ENCODE assay signal across 23 cellular contexts in the genomic region with DNA sequence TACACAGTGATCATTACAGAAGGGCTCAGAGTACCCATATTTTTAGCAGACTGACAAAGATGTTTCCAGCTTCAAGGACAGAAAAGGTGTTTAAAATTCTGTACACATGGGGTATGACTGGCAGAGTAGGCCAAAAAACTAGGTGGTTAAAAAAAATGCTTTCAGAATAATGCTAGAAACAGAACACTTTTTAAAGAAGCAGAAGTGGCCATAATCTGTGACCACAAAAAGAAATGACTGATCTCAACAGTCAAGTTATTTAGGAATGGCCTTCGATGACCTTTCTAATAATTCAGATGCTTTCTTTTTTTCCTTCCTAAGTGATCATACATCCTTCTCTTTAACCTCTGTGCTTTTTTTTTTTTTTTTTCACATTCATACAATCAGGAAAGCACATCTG. TPM values are rescaled to one million over a fixed set of nuclear protein-coding genes. Genes with fewer than 3 reads are reported as not detected.
DNase-seq lines count a peak whose midpoint lies in the region; ATAC-seq lines count a peak whose summit lies in the region.
"Had no signal": no experiment of that assay in that cellular context is flagged by ENCODE, and none has a peak within 500 bp of the region (broad histone marks: within the 10 kb centered on the region; RNA-seq: fewer than 3 reads in every experiment).

No MANE protein-coding gene starts in this region.

- ATAC-seq in GM19351 (IDR thresholded peaks at IDR 0.05; ENCODE audit: unreplicated experiment) = peak; percentile 80
- ATAC-seq in HG02973 (IDR thresholded peaks at IDR 0.05; ENCODE audit: unreplicated experiment) = peak; percentile 69
- ATAC-seq: naive thymus-derived CD8-positive, alpha-beta T cell had no signal

- H3K4me3 Mint-ChIP-seq in activated CD4-positive, alpha-beta T cell treated with anti-CD3 and anti-CD28 coated beads, Interleukin-2, amount 10 ng/mL, durations not matched to agents 24 days and 14 days = no peak overlapping the region
- H3K4me3 Mint-ChIP-seq: activated T-cell treated with anti-CD3 and anti-CD28 coated beads, Interleukin-2, amount 50 U/mL, for 24 hours; naive thymus-derived CD8-positive, alpha-beta T cell; T-helper 2 cell treated with Interferon-gamma antibody and Interleukin-4, amounts not matched to agents 5 μg/mL and 100 μg/mL, for 36 hours had no signal

- H3K36me3 Mint-ChIP-seq in activated CD4-positive, alpha-beta T cell treated with anti-CD3 and anti-CD28 coated beads, Interleukin-2, amount 10 ng/mL, durations not matched to agents 24 days and 14 days (ENCODE audit: low read depth) = no peaks in the 10 kb centered on the region
- H3K36me3 Mint-ChIP-seq: naive thymus-derived CD8-positive, alpha-beta T cell had no signal

- H3K9me3 Mint-ChIP-seq in activated CD4-positive, alpha-beta T cell treated with anti-CD3 and anti-CD28 coated beads, Interleukin-2, amount 10 ng/mL, durations not matched to agents 24 days and 14 days = no peaks in the 10 kb centered on the region
- H3K9me3 Mint-ChIP-seq: activated T-cell treated with anti-CD3 and anti-CD28 coated beads, Interleukin-2, amount 50 U/mL, for 24 hours; T-helper 2 cell treated with Interferon-gamma antibody and Interleukin-4, amounts not matched to agents 5 μg/mL and 100 μg/mL, for 36 hours had no signal

- peaks cover 13 to 25% (median 19%) of the 10 kb centered on the region in 3 donors for H3K4me1 ChIP-seq in skeletal muscle tissue (ENCODE audit: control insufficient read depth in 3 of 3, insufficient read depth in 3 of 3, low read length in 3 of 3)
- H3K4me1 ChIP-seq: esophagus squamous epithelium, pancreas, Peyer's patch had no signal

- no peaks in the 10 kb centered on the region for H3K36me3 ChIP-seq in skeletal muscle tissue (ENCODE audit: control insufficient read depth in 3 of 3, insufficient read depth in 3 of 3, low read length in 3 of 3)
- H3K36me3 ChIP-seq: esophagus squamous epithelium, pancreas, Peyer's patch had no signal

- peak overlapping the region in 1 of 3 donors; percentile 64 for H3K4me3 ChIP-seq in skeletal muscle tissue (ENCODE audit: low read length in 3 of 3)
- H3K4me3 ChIP-seq: esophagus squamous epithelium, pancreas, Peyer's patch had no signal

- H3K4me1 Mint-ChIP-seq in activated CD4-positive, alpha-beta T cell treated with anti-CD3 and anti-CD28 coated beads, Interleukin-2, amount 10 ng/mL, durations not matched to agents 24 days and 14 days = no peaks in the 10 kb centered on the region
- H3K4me1 Mint-ChIP-seq: naive thymus-derived CD8-positive, alpha-beta T cell had no signal

- DNase-seq in OCI-M1 (lab: John Stamatoyannopoulos, UW) = peak; percentile 43
- no peak for DNase-seq in CD1c-positive myeloid dendritic cell (ENCODE audit: extremely low spot score)
- no peak for DNase-seq in activated CD4-positive, alpha-beta T cell treated with anti-CD3 and anti-CD28 coated beads, Interleukin-2, amount 10 ng/mL, durations not matched to agents 24 days and 14 days
- no peak for DNase-seq in NCI-H2107 treated with DMSO at 0.1 percent for 48 hours (lab: John Stamatoyannopoulos, UW; ENCODE audit: unreplicated experiment)
- DNase-seq: activated naive CD4-positive, alpha-beta T cell treated with Interleukin-2 at 50 U/mL for 16 hours; activated T-cell treated with anti-CD3 and anti-CD28 coated beads, Interleukin-2, amount 50 U/mL, for 24 hours; DMS79; effector CD4-positive, alpha-beta T cell; esophagus squamous epithelium; left cardiac atrium; naive thymus-derived CD8-positive, alpha-beta T cell; NCI-H1436 treated with DMSO at 0.1 percent for 48 hours; NCI-H774; pancreas; Peyer's patch had no signal

- H3K27me3 Mint-ChIP-seq in activated CD4-positive, alpha-beta T cell treated with anti-CD3 and anti-CD28 coated beads, Interleukin-2, amount 10 ng/mL, durations not matched to agents 24 days and 14 days = peaks cover 2% of the 10 kb centered on the region

- H3K9ac ChIP-seq in skeletal muscle tissue (ENCODE audit: low read depth in 1 of 3, low read length in 3 of 3) = no peak overlapping the region

- no peak overlapping the region for H3K27ac Mint-ChIP-seq in activated CD4-positive, alpha-beta T cell treated with anti-CD3 and anti-CD28 coated beads, Interleukin-2, amount 10 ng/mL, durations not matched to agents 24 days and 14 days
- H3K27ac Mint-ChIP-seq: activated T-cell treated with anti-CD3 and anti-CD28 coated beads, Interleukin-2, amount 50 U/mL, for 24 hours; naive thymus-derived CD8-positive, alpha-beta T cell; T-helper 2 cell treated with Interferon-gamma antibody and Interleukin-4, amounts not matched to agents 5 μg/mL and 100 μg/mL, for 36 hours had no signal

- H3K27me3 ChIP-seq in skeletal muscle tissue (ENCODE audit: control insufficient read depth in 3 of 3, insufficient read depth in 3 of 3, low read length in 3 of 3) = no peaks in the 10 kb centered on the region
- H3K27me3 ChIP-seq: pancreas, Peyer's patch had no signal

- intact Hi-C loops in activated CD4-positive, alpha-beta T cell treated with anti-CD3 and anti-CD28 coated beads, Interleukin-2, amount 10 ng/mL, durations not matched to agents 24 days and 14 days (cut with micrococcal nuclease) = no loop called here

- peak overlapping the region; percentile 11 for H3K27ac ChIP-seq in skeletal muscle tissue (ENCODE audit: low read depth, low read length)
- H3K27ac ChIP-seq: esophagus squamous epithelium, HL-60, pancreas, Peyer's patch had no signal

- no peaks in the 10 kb centered on the region for H3K9me3 ChIP-seq in skeletal muscle tissue (ENCODE audit: control insufficient read depth in 3 of 3, low read length in 3 of 3)
- H3K9me3 ChIP-seq: esophagus squamous epithelium, pancreas, Peyer's patch had no signal

RNA-seq across cellular contexts. Expression of a gene that starts 4.1 kb away (rescaled TPM):
- total RNA-seq in skeletal muscle tissue = 4.2 TPM
- not detected in 2 replicates for total RNA-seq in activated CD4-positive, alpha-beta T cell treated with anti-CD3 and anti-CD28 coated beads, Interleukin-2, amount 10 ng/mL, durations not matched to agents 24 days and 14 days
- total RNA-seq: glomerular endothelial cell; mesenteric fat pad; naive thymus-derived CD8-positive, alpha-beta T cell; SK-MEL-5 had no signal
